Comparison of ENCODE assay signal across 25 cellular contexts in genomic region chr10:89664206-89664605, GRCh38.
"Had no signal": no experiment of that assay in that cellular context is flagged by ENCODE, and none has a peak within 500 bp of the region (broad histone marks: within the 10 kb centered on the region; RNA-seq: fewer than 3 reads in every experiment).

No MANE protein-coding gene starts in this region.

- H3K9me3 ChIP-seq: neutrophil, sigmoid colon, stomach, suprapubic skin, tibial nerve had no signal

- H3K27me3 ChIP-seq: neutrophil, sigmoid colon, stomach, suprapubic skin, tibial nerve had no signal

- DNase-seq: activated CD4-positive, alpha-beta T cell treated with anti-CD3 and anti-CD28 coated beads for 1 hour; activated CD4-positive, alpha-beta T cell treated with anti-CD3 and anti-CD28 coated beads, Interleukin-2, amount 10 ng/mL, durations not matched to agents 7 days and 5 days; activated CD8-positive, alpha-beta T cell treated with anti-CD3 and anti-CD28 coated beads for 36 hours; activated gamma-delta T cell treated with Interleukin-2 at 50 U/mL for 16 hours; activated naive CD4-positive, alpha-beta T cell treated with anti-CD3 and anti-CD28 coated beads, Interleukin-2, amount 50 U/mL, for 16 hours; activated T-cell treated with anti-CD3 and anti-CD28 coated beads, Interleukin-2, amount 50 U/mL, for 4 hours; amygdala; central memory CD4-positive, alpha-beta T cell; foreskin melanocyte; midbrain; nephron progenitor cell; retina; sigmoid colon; stimulated activated CD4-positive, alpha-beta T cell treated with anti-CD3 and anti-CD28 coated beads, Interleukin-1b, Interleukin-23, amount 100 ng/mL, for 48 hours; stimulated activated CD4-positive, alpha-beta T cell treated with anti-CD3 and anti-CD28 coated beads, Interleukin-4, amount 100 ng/mL, for 4 hours; stimulated activated CD8-positive, alpha-beta memory T cell treated with anti-CD3 and anti-CD28 coated beads, Interleukin-4, amount 100 ng/mL, for 48 hours; stomach; SW 1271; T-helper 9 cell had no signal

- H3K27ac ChIP-seq: neutrophil, sigmoid colon, stomach, suprapubic skin, tibial nerve had no signal

- H3K4me3 ChIP-seq: sigmoid colon, smooth muscle cell, stomach, suprapubic skin, tibial nerve had no signal

- H3K4me2 ChIP-seq: smooth muscle cell had no signal

- H3K4me1 ChIP-seq: sigmoid colon, stomach had no signal

- ATAC-seq: activated CD8-positive, alpha-beta T cell treated with anti-CD3 and anti-CD28 coated beads for 36 hours; activated T-cell treated with anti-CD3 and anti-CD28 coated beads, Interleukin-2, amount 50 U/mL, for 4 hours; activated T-helper 17 cell treated with anti-CD3 and anti-CD28 coated beads, Interleukin-2, amount 50 U/mL, for 72 hours; stimulated activated memory B cell treated with anti-CD40 and anti-IgM and Interleukin-4, amounts not matched to agents 10 μg/mL and 1 μg/mL and 100 μg/mL, for 72 hours had no signal

- H3K36me3 ChIP-seq: neutrophil, sigmoid colon, stomach, suprapubic skin, tibial nerve had no signal
